In genomic region chr9:110351009-110351467, GRCh38 we compare ENCODE assay signal across 1 cellular context.
TF ChIP-seq lines count a peak whose summit lies in the region.

No MANE protein-coding gene starts in this region.

TF ChIP-seq in WTC11, 78 proteins besides CTCF, POLR2A, EP300 and RAD21:
- TF ChIP-seq, protein P1, sequence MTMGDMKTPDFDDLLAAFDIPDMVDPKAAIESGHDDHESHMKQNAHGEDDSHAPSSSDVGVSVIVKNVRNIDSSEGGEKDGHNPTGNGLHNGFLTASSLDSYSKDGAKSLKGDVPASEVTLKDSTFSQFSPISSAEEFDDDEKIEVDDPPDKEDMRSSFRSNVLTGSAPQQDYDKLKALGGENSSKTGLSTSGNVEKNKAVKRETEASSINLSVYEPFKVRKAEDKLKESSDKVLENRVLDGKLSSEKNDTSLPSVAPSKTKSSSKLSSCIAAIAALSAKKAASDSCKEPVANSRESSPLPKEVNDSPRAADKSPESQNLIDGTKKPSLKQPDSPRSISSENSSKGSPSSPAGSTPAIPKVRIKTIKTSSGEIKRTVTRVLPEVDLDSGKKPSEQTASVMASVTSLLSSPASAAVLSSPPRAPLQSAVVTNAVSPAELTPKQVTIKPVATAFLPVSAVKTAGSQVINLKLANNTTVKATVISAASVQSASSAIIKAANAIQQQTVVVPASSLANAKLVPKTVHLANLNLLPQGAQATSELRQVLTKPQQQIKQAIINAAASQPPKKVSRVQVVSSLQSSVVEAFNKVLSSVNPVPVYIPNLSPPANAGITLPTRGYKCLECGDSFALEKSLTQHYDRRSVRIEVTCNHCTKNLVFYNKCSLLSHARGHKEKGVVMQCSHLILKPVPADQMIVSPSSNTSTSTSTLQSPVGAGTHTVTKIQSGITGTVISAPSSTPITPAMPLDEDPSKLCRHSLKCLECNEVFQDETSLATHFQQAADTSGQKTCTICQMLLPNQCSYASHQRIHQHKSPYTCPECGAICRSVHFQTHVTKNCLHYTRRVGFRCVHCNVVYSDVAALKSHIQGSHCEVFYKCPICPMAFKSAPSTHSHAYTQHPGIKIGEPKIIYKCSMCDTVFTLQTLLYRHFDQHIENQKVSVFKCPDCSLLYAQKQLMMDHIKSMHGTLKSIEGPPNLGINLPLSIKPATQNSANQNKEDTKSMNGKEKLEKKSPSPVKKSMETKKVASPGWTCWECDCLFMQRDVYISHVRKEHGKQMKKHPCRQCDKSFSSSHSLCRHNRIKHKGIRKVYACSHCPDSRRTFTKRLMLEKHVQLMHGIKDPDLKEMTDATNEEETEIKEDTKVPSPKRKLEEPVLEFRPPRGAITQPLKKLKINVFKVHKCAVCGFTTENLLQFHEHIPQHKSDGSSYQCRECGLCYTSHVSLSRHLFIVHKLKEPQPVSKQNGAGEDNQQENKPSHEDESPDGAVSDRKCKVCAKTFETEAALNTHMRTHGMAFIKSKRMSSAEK (CRISPR knock-in tag; IDR thresholded peaks at IDR 0.05; ENCODE audit: borderline replicate concordance) = no peak
- TF ChIP-seq SMAD3 (CRISPR knock-in tag; IDR thresholded peaks at IDR 0.05; ENCODE audit: borderline replicate concordance) (no peak), TEAD1 (CRISPR knock-in tag; IDR thresholded peaks at IDR 0.05) (no peak), NFYB (CRISPR knock-in tag; conservative IDR thresholded peaks at IDR 0.05; ENCODE audit: low read depth) (no peak), IRF1 (CRISPR knock-in tag; IDR thresholded peaks at IDR 0.05) (no peak), MAX (CRISPR knock-in tag; IDR thresholded peaks at IDR 0.05) (no peak), PREB (CRISPR knock-in tag; IDR thresholded peaks at IDR 0.05; ENCODE audit: borderline replicate concordance) (no peak), CREB1 (CRISPR knock-in tag; IDR thresholded peaks at IDR 0.05) (no peak), ZNF138 (CRISPR knock-in tag; conservative IDR thresholded peaks at IDR 0.05) (no peak)
- TF ChIP-seq, protein P2, sequence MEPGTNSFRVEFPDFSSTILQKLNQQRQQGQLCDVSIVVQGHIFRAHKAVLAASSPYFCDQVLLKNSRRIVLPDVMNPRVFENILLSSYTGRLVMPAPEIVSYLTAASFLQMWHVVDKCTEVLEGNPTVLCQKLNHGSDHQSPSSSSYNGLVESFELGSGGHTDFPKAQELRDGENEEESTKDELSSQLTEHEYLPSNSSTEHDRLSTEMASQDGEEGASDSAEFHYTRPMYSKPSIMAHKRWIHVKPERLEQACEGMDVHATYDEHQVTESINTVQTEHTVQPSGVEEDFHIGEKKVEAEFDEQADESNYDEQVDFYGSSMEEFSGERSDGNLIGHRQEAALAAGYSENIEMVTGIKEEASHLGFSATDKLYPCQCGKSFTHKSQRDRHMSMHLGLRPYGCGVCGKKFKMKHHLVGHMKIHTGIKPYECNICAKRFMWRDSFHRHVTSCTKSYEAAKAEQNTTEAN (CRISPR knock-in tag; IDR thresholded peaks at IDR 0.05) = no peak
